ENCODE assay signal across 1 cellular context in the genomic region with DNA sequence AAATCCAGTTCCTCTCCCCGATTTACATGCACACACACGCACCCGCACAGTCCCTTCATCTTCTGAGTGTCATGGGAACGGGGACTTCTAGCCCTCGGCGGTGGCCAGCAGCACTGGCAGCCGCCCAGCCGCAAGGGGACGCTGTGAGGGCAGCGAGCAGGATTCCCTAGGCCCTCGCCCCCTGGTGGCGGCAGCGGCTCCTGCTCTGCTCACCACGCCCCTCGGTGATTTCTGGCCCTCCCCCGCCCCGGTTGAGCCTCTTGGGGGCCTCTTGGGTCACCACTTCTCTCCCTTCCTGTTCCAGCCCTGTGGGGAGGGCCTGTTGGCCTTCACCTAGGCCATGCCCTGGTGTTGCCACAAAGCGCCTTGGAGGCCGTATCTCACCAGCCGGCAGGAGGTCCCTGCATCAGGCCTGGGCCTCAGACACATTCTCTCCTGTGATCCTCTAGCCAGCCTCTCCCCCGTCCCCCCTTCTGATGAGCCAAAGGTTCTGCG.
TF ChIP-seq lines count a peak whose summit lies in the region.

No MANE protein-coding gene starts in this region.

TF ChIP-seq in GM12878, 131 proteins besides CTCF, POLR2A, EP300 and RAD21 (continued from another document):
- TF ChIP-seq KAT2A (conservative IDR thresholded peaks at IDR 0.05; ENCODE audit: control insufficient read depth, low read depth, low read length): no peak
